In genomic region chr4:65656008-65656407, GRCh38 we compare ENCODE assay signal across 27 cellular contexts. TPM values are rescaled to one million over a fixed set of nuclear protein-coding genes. Genes with fewer than 3 reads are reported as not detected.
"Had no signal": no experiment of that assay in that cellular context is flagged by ENCODE, and none has a peak within 500 bp of the region (broad histone marks: within the 10 kb centered on the region; RNA-seq: fewer than 3 reads in every experiment).

No MANE protein-coding gene starts in this region.

- DNase-seq: activated B cell treated with CpG ODN at 0.5 μM for 24 hours; activated CD4-positive, alpha-beta memory T cell treated with anti-CD3 and anti-CD28 coated beads for 36 hours; activated CD4-positive, alpha-beta T cell treated with anti-CD3 and anti-CD28 coated beads for 1 hour; activated CD4-positive, alpha-beta T cell treated with anti-CD3 and anti-CD28 coated beads, Interleukin-2, amount 10 ng/mL, durations not matched to agents 7 days and 5 days; activated CD8-positive, alpha-beta memory T cell treated with anti-CD3 and anti-CD28 coated beads for 24 hours; activated effector memory CD4-positive, alpha-beta T cell treated with anti-CD3 and anti-CD28 coated beads, Interleukin-2, amount 50 U/mL, for 16 hours; activated naive CD4-positive, alpha-beta T cell treated with Interleukin-2 at 50 U/mL for 16 hours; activated naive CD8-positive, alpha-beta T cell treated with anti-CD3 and anti-CD28 coated beads, Interleukin-2, amount 50 U/mL, for 24 hours; activated T-cell treated with anti-CD3 and anti-CD28 coated beads, Interleukin-2, amount 50 U/mL, for 4 hours; amniotic stem cell; MG63; MV-4-11; NCI-H1092 treated with DMSO at 0.1 percent for 48 hours; NCI-H1417 treated with DMSO at 0.1 percent for 48 hours; NCI-H1694; NCI-H2029; NCI-H345; NCI-H510A; PC-3; SHP77; SW 1271 had no signal

- ATAC-seq: activated naive CD4-positive, alpha-beta T cell treated with anti-CD3 and anti-CD28 coated beads, Interleukin-2, amount 50 U/mL, for 72 hours; activated naive CD8-positive, alpha-beta T cell treated with anti-CD3 and anti-CD28 coated beads, Interleukin-2, amount 50 U/mL, for 24 hours; activated T-cell treated with anti-CD3 and anti-CD28 coated beads, Interleukin-2, amount 50 U/mL, for 4 hours; PC-3; SK-N-SH treated with all-trans-retinoic acid at 6 μM for 48 hours had no signal

- H3K4me1 Mint-ChIP-seq: activated B cell treated with CpG ODN at 0.5 μM for 24 hours; activated CD4-positive, alpha-beta T cell treated with anti-CD3 and anti-CD28 coated beads, Interleukin-2, amount 10 ng/mL, durations not matched to agents 7 days and 5 days; activated naive CD8-positive, alpha-beta T cell treated with anti-CD3 and anti-CD28 coated beads, Interleukin-2, amount 50 U/mL, for 24 hours; central memory CD8-positive, alpha-beta T cell had no signal

- H3K27me3 Mint-ChIP-seq: activated B cell treated with CpG ODN at 0.5 μM for 24 hours; activated CD4-positive, alpha-beta memory T cell treated with anti-CD3 and anti-CD28 coated beads for 36 hours; activated CD4-positive, alpha-beta T cell treated with anti-CD3 and anti-CD28 coated beads, Interleukin-2, amount 10 ng/mL, durations not matched to agents 7 days and 5 days; activated naive CD8-positive, alpha-beta T cell treated with anti-CD3 and anti-CD28 coated beads, Interleukin-2, amount 50 U/mL, for 24 hours; brain; central memory CD8-positive, alpha-beta T cell had no signal

- H3K27ac Mint-ChIP-seq: activated B cell treated with CpG ODN at 0.5 μM for 24 hours; activated CD4-positive, alpha-beta memory T cell treated with anti-CD3 and anti-CD28 coated beads for 36 hours; activated CD4-positive, alpha-beta T cell treated with anti-CD3 and anti-CD28 coated beads, Interleukin-2, amount 10 ng/mL, durations not matched to agents 7 days and 5 days; activated naive CD4-positive, alpha-beta T cell treated with anti-CD3 and anti-CD28 coated beads, Interleukin-2, amount 50 U/mL, for 72 hours; activated naive CD8-positive, alpha-beta T cell treated with anti-CD3 and anti-CD28 coated beads, Interleukin-2, amount 50 U/mL, for 24 hours; brain; T-helper 1 cell treated with Interleukin-12 subunit alpha and Interleukin-12 subunit beta and Interleukin-4 antibody, amounts not matched to agents 30 μg/mL and 1 μg/mL, for 36 hours had no signal

- H3K9me3 Mint-ChIP-seq: activated B cell treated with CpG ODN at 0.5 μM for 24 hours; activated CD4-positive, alpha-beta T cell treated with anti-CD3 and anti-CD28 coated beads, Interleukin-2, amount 10 ng/mL, durations not matched to agents 7 days and 5 days; activated naive CD4-positive, alpha-beta T cell treated with anti-CD3 and anti-CD28 coated beads, Interleukin-2, amount 50 U/mL, for 72 hours; brain; T-helper 1 cell treated with Interleukin-12 subunit alpha and Interleukin-12 subunit beta and Interleukin-4 antibody, amounts not matched to agents 30 μg/mL and 1 μg/mL, for 36 hours had no signal

- H3K4me3 Mint-ChIP-seq: activated B cell treated with CpG ODN at 0.5 μM for 24 hours; activated CD4-positive, alpha-beta memory T cell treated with anti-CD3 and anti-CD28 coated beads for 36 hours; activated CD4-positive, alpha-beta T cell treated with anti-CD3 and anti-CD28 coated beads, Interleukin-2, amount 10 ng/mL, durations not matched to agents 7 days and 5 days; activated naive CD8-positive, alpha-beta T cell treated with anti-CD3 and anti-CD28 coated beads, Interleukin-2, amount 50 U/mL, for 24 hours; activated T-cell treated with anti-CD3 and anti-CD28 coated beads, Interleukin-2, amount 50 U/mL, for 4 hours; central memory CD8-positive, alpha-beta T cell; T-helper 1 cell treated with Interleukin-12 subunit alpha and Interleukin-12 subunit beta and Interleukin-4 antibody, amounts not matched to agents 30 μg/mL and 1 μg/mL, for 36 hours had no signal

- H3K36me3 Mint-ChIP-seq: activated CD4-positive, alpha-beta memory T cell treated with anti-CD3 and anti-CD28 coated beads for 36 hours; activated naive CD4-positive, alpha-beta T cell treated with anti-CD3 and anti-CD28 coated beads, Interleukin-2, amount 50 U/mL, for 72 hours; brain had no signal

RNA-seq across cellular contexts. Expression of gene EPHA5, which starts 14.3 kb away (rescaled TPM):
- total RNA-seq: activated B cell treated with CpG ODN at 0.5 μM for 24 hours; activated CD4-positive, alpha-beta memory T cell treated with anti-CD3 and anti-CD28 coated beads for 36 hours; activated CD4-positive, alpha-beta T cell treated with anti-CD3 and anti-CD28 coated beads, Interleukin-2, amount 10 ng/mL, durations not matched to agents 7 days and 5 days; activated naive CD4-positive, alpha-beta T cell treated with anti-CD3 and anti-CD28 coated beads, Interleukin-2, amount 50 U/mL, for 72 hours; activated T-cell treated with anti-CD3 and anti-CD28 coated beads, Interleukin-2, amount 50 U/mL, for 4 hours; ascending aorta had no signal
